ENCODE assay signal across 8 cellular contexts in the genomic region with DNA sequence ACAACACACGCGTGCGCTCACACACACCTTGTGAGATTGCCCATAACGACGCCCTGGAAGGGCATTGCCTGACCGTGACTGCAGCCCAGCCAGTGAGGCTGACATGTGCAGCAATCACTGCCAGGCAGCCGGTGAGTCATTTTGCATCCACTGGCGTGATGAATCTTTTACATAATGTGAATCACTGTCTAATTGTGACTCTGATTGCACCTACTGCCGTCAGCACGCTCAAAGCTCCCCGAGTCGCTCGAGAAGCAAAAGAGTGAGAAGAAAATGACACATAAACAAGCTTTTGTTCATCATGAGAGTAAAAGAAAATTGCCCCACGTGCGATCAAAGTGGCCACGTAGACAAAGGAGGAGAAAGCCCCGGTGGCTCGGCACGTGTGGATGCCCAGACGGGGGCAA.
A peak's percentile ranks its signal among the peaks of the same experiment; 100 is the strongest.
DNase-seq lines count a peak whose midpoint lies in the region; ATAC-seq and TF ChIP-seq lines count a peak whose summit lies in the region.

No MANE protein-coding gene starts in this region.

- no peak for TF ChIP-seq CTCF in CD14-positive monocyte (IDR thresholded peaks at IDR 0.05)

- no peak overlapping the region for H3K27ac Mint-ChIP-seq in CD14-positive monocyte

- intact Hi-C loops in CD14-positive monocyte (cut with micrococcal nuclease), result no loop called here

- H3K27me3 Mint-ChIP-seq in CD14-positive monocyte (ENCODE audit: low read depth in 3 of 3), result peaks cover 0 to 7% (median 2%) of the 10 kb centered on the region in 3 donors

- H3K4me3 Mint-ChIP-seq in CD14-positive monocyte, result no peak overlapping the region

- no peaks in the 10 kb centered on the region for H3K4me1 Mint-ChIP-seq in CD14-positive monocyte

- ATAC-seq in GM18907 (IDR thresholded peaks at IDR 0.05; ENCODE audit: unreplicated experiment) (peak; percentile 70), HG02885 (IDR thresholded peaks at IDR 0.05; ENCODE audit: poor library complexity, unreplicated experiment) (peak; percentile 36), HG03025 (IDR thresholded peaks at IDR 0.05; ENCODE audit: low FRiP score, unreplicated experiment) (no peak)

- peak; percentile 26 for DNase-seq in activated CD4-positive, CD25-positive, alpha-beta regulatory T cell treated with anti-CD3 and anti-CD28 coated beads, Interleukin-2, amount 50 U/mL, for 16 hours (ENCODE audit: low read depth, low spot score)
- DNase-seq in stimulated activated CD4-positive, alpha-beta T cell treated with anti-CD3 and anti-CD28 coated beads, Interleukin-2, amount 100 ng/mL, for 4 hours (ENCODE audit: low read depth), result peak; percentile 12
- DNase-seq in CD14-positive monocyte (ENCODE audit: low spot score) (no peak), T-helper 9 cell (no peak), NCI-H146 (lab: John Stamatoyannopoulos, UW) (no peak)

- H3K9me3 Mint-ChIP-seq in CD14-positive monocyte, result peaks cover 0 to 8% (median 1%) of the 10 kb centered on the region in 7 donors

- H3K36me3 Mint-ChIP-seq in CD14-positive monocyte, result no peaks in the 10 kb centered on the region

Comparison
In these comparisons a context has a peak if more than half of its experiments do, and no peak if none do; other contexts are left out.
1. DNase-seq: peak in activated CD4-positive, CD25-positive, alpha-beta regulatory T cell treated with anti-CD3 and anti-CD28 coated beads, Interleukin-2, amount 50 U/mL, for 16 hours (single experiment) and stimulated activated CD4-positive, alpha-beta T cell treated with anti-CD3 and anti-CD28 coated beads, Interleukin-2, amount 100 ng/mL, for 4 hours (single experiment); none in CD14-positive monocyte (single experiment), T-helper 9 cell (single experiment) and NCI-H146 (single experiment).